ENCODE assay signal across 9 cellular contexts in the genomic region with DNA sequence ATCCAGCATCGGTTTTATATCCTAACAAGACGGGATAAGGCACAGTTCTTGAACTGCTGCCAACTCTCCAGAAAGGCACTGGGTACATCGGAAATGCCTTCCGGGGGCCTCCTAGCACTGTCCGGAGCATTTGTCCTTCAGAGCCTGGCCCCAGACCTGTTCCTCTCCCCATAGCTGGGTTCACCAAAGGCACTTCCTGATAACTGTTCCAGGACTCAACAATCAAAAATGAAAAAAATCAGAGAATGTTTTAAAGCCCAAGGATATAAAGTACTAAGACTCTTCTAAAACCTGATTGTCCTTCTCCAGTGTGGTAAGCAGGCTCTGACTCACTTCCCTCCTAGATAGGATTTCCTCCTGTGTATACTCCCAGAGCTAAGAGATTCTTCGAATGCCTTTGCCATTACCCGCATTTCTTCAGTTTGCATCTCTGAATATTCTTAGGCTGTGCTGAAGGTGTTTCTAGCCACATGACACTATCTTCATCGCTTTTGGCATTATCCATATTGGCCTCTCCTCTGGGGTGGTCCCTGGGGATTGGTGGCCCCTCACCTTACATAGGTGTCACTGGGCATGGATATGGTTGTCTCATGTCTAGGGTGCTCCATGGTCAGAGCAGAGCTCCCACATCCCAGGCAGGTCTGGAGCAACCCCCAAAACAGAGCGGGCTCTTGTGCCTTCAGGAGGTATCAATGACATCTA.
DNase-seq lines count a peak whose midpoint lies in the region; ATAC-seq, FAIRE-seq and TF ChIP-seq lines count a peak whose summit lies in the region.
"Had no signal": no experiment of that assay in that cellular context is flagged by ENCODE, and none has a peak within 500 bp of the region (broad histone marks: within the 10 kb centered on the region; RNA-seq: fewer than 3 reads in every experiment).

No MANE protein-coding gene starts in this region.

- no peak for TF ChIP-seq POLR2A in GM12891 (IDR thresholded peaks at IDR 0.05; ENCODE audit: low read depth, low read length)

- no peaks in the 10 kb centered on the region for H3K36me3 ChIP-seq in kidney epithelial cell (ENCODE audit: control insufficient read depth, insufficient read depth, low read length)

- DNase-seq in ACHN (peak; percentile 99), cardiac fibroblast (ENCODE audit: low read depth in 2 of 2) (peak; percentile 96 to 98), kidney epithelial cell (ENCODE audit: low read depth) (peak; percentile 96), GM12891 (ENCODE audit: insufficient read length, low spot score) (no peak), NCI-H2196 treated with DMSO at 0.1 percent for 48 hours (lab: John Stamatoyannopoulos, UW; ENCODE audit: unreplicated experiment) (no peak), hippocampal formation (lab: John Stamatoyannopoulos, UW) (no peak)
- DNase-seq: stimulated activated CD4-positive, alpha-beta T cell treated with anti-CD3 and anti-CD28 coated beads, Interleukin-12 subunit alpha, Interleukin-12 subunit beta, amount 100 ng/mL, for 4 hours had no signal

- peak overlapping the region in 1 of 2 donors; percentile 25 for H3K4me3 ChIP-seq in cardiac fibroblast (replicated peaks in 1 of 2; ENCODE audit: low read depth in 2 of 2, low read length in 2 of 2)
- no peak overlapping the region for H3K4me3 ChIP-seq in kidney epithelial cell (ENCODE audit: low read depth, low read length)

- TF ChIP-seq EP300 in Ishikawa (IDR thresholded peaks at IDR 0.05; ENCODE audit: borderline replicate concordance): no peak; the same call in 1 of the 2 replicates

- TF ChIP-seq CTCF in cardiac fibroblast (IDR thresholded peaks at IDR 0.05; ENCODE audit: low read depth, low read length) (no peak), kidney epithelial cell (IDR thresholded peaks at IDR 0.05; ENCODE audit: insufficient read depth, low read length, poor library complexity, severe bottlenecking) (no peak)

- in situ Hi-C loops in ACHN (cut with HindIII; ENCODE audit: low pct_ligation_motif_present, low pct_unique_long_range_greater_than_20kb, low sequenced_read_pairs): no loop called here

- no peak for ATAC-seq in HG02840 (IDR thresholded peaks at IDR 0.05; ENCODE audit: low FRiP score, unreplicated experiment)

- no peak for FAIRE-seq in GM12891 (lab: Jason Lieb, UNC)

- no peak for TF ChIP-seq RAD21 in Ishikawa (IDR thresholded peaks at IDR 0.05; ENCODE audit: low read depth)

- H3K27me3 ChIP-seq in kidney epithelial cell (ENCODE audit: control insufficient read depth, insufficient read depth, low read length): no peaks in the 10 kb centered on the region

TF ChIP-seq in Ishikawa, 13 proteins besides CTCF, POLR2A, EP300 and RAD21:
- TF ChIP-seq TEAD4 (IDR thresholded peaks at IDR 0.05) (peak; percentile 80), ZBTB7A (IDR thresholded peaks at IDR 0.05; ENCODE audit: low read depth) (no peak), NFIC (IDR thresholded peaks at IDR 0.05) (no peak; the same call in 1 of the 2 replicates)

TF ChIP-seq in GM12891, 5 proteins besides CTCF, POLR2A, EP300 and RAD21:
- TF ChIP-seq POLR2AphosphoS5 (IDR thresholded peaks at IDR 0.05; ENCODE audit: low read depth, low read length) (no peak), TAF1 (IDR thresholded peaks at IDR 0.05; ENCODE audit: low read depth, low read length) (no peak), PAX5 (IDR thresholded peaks at IDR 0.05; ENCODE audit: insufficient read depth, low read length, severe bottlenecking) (no peak), SPI1 (IDR thresholded peaks at IDR 0.05; ENCODE audit: low read depth, low read length) (no peak), POU2F2 (IDR thresholded peaks at IDR 0.05; ENCODE audit: low read depth, low read length) (no peak)
TF ChIP-seq in GM12891: peak in this region for 0.

Comparison
In these comparisons a context has a peak if more than half of its experiments do, and no peak if none do; other contexts are left out.
1. DNase-seq: peak in ACHN (single experiment), cardiac fibroblast (2 of 2) and kidney epithelial cell (single experiment); none in GM12891 (single experiment), NCI-H2196 treated with DMSO at 0.1 percent for 48 hours (single experiment) and hippocampal formation (0 of 2).